In the genomic region with DNA sequence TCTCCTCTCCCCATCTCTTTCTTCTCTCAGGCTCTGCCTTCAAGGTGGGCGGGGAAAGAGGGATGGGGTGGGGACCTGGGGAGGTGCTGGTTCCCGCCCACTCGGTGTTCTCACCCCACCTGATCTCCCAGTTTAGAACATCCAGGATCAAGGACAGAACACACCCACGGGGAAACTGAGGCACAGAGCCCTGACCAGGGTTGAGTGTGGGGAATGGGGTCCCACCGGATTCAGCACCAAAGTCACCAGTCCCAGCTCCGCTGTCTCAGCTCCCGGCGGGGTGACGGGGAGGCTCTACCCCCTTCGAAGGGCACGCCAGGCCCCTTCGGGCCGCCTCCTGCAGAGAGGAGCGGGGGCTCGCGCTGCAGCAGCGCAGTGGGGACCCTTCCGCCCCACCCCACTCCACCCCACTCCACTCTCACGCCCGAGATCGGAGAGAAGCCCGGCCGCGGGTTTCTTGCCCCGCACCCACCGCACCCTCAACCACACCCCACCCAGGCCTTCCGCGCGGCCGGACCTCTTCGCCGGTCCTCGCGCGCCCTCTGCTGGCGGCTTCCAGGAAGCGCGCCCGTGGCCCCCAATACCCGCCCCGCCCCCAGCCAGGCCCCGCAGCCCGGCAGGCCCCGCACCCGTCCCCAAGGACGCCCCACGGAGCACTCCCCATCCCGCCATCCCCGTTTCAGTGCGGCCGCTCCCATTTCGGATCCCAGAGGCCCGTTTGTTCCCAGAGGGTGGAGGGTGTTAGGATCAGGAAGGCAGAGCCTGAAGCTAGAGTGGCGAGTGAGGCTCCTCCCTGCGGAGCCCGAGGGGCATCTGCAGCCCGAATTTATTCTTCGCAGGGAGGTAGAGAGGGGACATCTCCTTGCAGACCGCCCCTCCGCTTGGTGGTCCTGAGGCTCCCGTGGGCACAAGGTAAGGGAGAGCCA, we compare ENCODE assay signal across 8 cellular contexts. TPM values are rescaled to one million over a fixed set of nuclear protein-coding genes. Genes with fewer than 3 reads are reported as not detected.
A peak's percentile ranks its signal among the peaks of the same experiment; 100 is the strongest.
DNase-seq lines count a peak whose midpoint lies in the region; FAIRE-seq and TF ChIP-seq lines count a peak whose summit lies in the region.

No MANE protein-coding gene starts in this region.

- H3K27me3 Mint-ChIP-seq in MCF 10A (ENCODE audit: insufficient read depth, unreplicated experiment) = peaks cover 16% of the 10 kb centered on the region

- TF ChIP-seq POLR2A in H54 (IDR thresholded peaks at IDR 0.05; ENCODE audit: low read depth, low read length) = no peak; the same call in 1 of the 2 replicates

- H3K27ac Mint-ChIP-seq in MCF 10A (ENCODE audit: low read depth, unreplicated experiment) = no peak overlapping the region

- peaks cover 0 to 3% of the 10 kb centered on the region in 2 donors for H3K4me1 ChIP-seq in small intestine (ENCODE audit: control insufficient read depth in 2 of 2, insufficient read depth in 1 of 2, low read depth in 1 of 2, low read length in 1 of 2)

- POLR2A ChIA-PET in MCF 10A (lab: Yijun Ruan, JAX) = interaction anchor here (0.8 to 3.3 kb wide), 6 partner anchors 10 to 504 kb away, joined by 3 to 15 read pairs (median 6); a partner anchor contains a TSS

- intact Hi-C loops in MCF 10A (cut with micrococcal nuclease) = loop anchor here (1.0 to 2.0 kb wide), 4 partner anchors 33 to 409 kb away; no protein-coding TSS in a partner anchor

- peak overlapping the region; percentile 72 for H3K4me3 Mint-ChIP-seq in MCF 10A (ENCODE audit: unreplicated experiment)

- no peak for FAIRE-seq in H54 (lab: Jason Lieb, UNC)
- FAIRE-seq in small intestine (lab: Jason Lieb, UNC) = no peak

- no peaks in the 10 kb centered on the region for H3K36me3 ChIP-seq in small intestine (ENCODE audit: control insufficient read depth in 2 of 2, insufficient read depth in 2 of 2, low read length in 2 of 2)

- H3K9me3 Mint-ChIP-seq in MCF 10A (ENCODE audit: unreplicated experiment) = no peaks in the 10 kb centered on the region

- peaks cover 10% of the 10 kb centered on the region for H3K36me3 Mint-ChIP-seq in MCF 10A (ENCODE audit: insufficient read depth, unreplicated experiment)

- H3K27ac ChIP-seq in small intestine (ENCODE audit: low read depth in 1 of 2, low read length in 1 of 2) = no peak overlapping the region

- CTCF ChIA-PET in MCF 10A (lab: Yijun Ruan, JAX) = interaction anchor here (0.5 to 7.7 kb wide), 46 partner anchors 8 to 527 kb away, joined by 3 to 118 read pairs (median 4); a partner anchor contains a TSS

- BruUV-seq in MCF 10A (replicated peaks; lab: Mats Ljungman, UMichigan) = no TSS peak

- peaks cover 5% of the 10 kb centered on the region for H3K4me1 Mint-ChIP-seq in MCF 10A (ENCODE audit: insufficient read depth, unreplicated experiment)

- H3K9me3 ChIP-seq in small intestine (ENCODE audit: control insufficient read depth, low read depth) = no peaks in the 10 kb centered on the region

- 1% methylated on average over 41 to 61 of the region's 61 CpGs for WGBS in small intestine, 3 donors

- DNase-seq in EL = peak; percentile 71
- DNase-seq in H54 (ENCODE audit: insufficient read length, low spot score) = peak; percentile 89
- DNase-seq in MV-4-11 (lab: John Stamatoyannopoulos, UW) = peak; percentile 53
- peak; percentile 85 for DNase-seq in UCSD-AML1 (lab: John Stamatoyannopoulos, UW; ENCODE audit: unreplicated experiment)
- peak; percentile 69 for DNase-seq in MCF 10A (ENCODE audit: unreplicated experiment)
- DNase-seq in iPS-NIHi11 (ENCODE audit: low spot score) = peak; percentile 96
- DNase-seq in small intestine = peak; percentile 68
- no peak for DNase-seq in OCI-M2 (lab: John Stamatoyannopoulos, UW; ENCODE audit: unreplicated experiment)

- H3K4me3 ChIP-seq in small intestine (ENCODE audit: low read depth in 1 of 2, low read length in 2 of 2) = peak overlapping the region in 1 of 2 donors; percentile 53

- TF ChIP-seq CTCF in MCF 10A (IDR thresholded peaks at IDR 0.05; ENCODE audit: unreplicated experiment) = peak; percentile 94

- H3K27me3 ChIP-seq in small intestine (ENCODE audit: control insufficient read depth in 2 of 2, insufficient read depth in 2 of 2, low read length in 2 of 2) = peaks cover 4 to 22% of the 10 kb centered on the region in 2 donors

RNA-seq across cellular contexts. Expression of a gene that starts 18.0 kb away (rescaled TPM):
- total RNA-seq in MCF 10A (2022) = 38.5 and 40.7 TPM in 2 replicates
- 10 to 100 TPM; 24.8 to 31.3 (median 30.6) TPM for polyA plus RNA-seq in small intestine

RNA-seq across cellular contexts. Expression of a gene that starts 18.0 kb away (rescaled TPM):
- 24.2 and 25.7 TPM in 2 replicates for total RNA-seq in MCF 10A (2022)
- 10 to 100 TPM in 1 of 3 donors, 1 to 10 TPM in 2; 4.2 to 18.3 (median 8.6) TPM for polyA plus RNA-seq in small intestine
